20 cellular contexts compared by ENCODE assay signal in the genomic region with DNA sequence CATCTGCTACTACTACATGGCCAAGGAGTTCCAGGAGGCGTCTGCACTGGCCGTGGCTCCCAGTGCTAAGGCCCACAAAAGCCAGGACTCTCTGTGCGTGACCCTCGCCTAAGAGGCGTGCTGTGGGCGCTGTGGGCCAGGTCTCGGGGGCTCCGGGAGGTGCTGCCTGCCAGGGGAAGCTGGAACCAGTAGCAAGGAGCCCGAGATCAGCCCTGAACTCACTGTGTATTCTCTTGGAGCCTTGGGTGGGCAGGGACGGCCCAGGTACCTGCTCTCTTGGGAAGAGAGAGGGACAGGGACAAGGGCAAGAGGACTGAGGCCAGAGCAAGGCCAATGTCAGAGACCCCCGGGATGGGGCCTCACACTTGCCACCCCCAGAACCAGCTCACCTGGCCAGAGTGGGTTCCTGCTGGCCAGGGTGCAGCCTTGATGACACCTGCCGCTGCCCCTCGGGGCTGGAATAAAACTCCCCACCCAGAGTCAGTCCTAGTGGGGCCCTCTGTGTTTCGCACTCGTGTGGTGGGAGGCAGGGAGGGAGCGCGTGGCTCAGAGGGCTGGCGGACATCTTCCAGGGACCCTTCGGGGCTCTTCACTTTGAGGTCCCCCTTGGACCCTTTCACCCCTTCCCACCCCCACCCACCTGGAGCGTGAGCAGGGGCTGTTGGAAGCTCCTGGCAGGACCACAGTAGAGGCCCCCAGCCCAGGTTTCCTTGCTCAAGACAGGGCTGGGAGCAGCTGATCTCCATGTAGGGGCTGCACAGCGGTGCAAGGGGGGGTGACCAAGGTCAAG. TPM values are rescaled to one million over a fixed set of nuclear protein-coding genes. Genes with fewer than 3 reads are reported as not detected.
DNase-seq lines count a peak whose midpoint lies in the region; ATAC-seq and TF ChIP-seq lines count a peak whose summit lies in the region.
"Had no signal": no experiment of that assay in that cellular context is flagged by ENCODE, and none has a peak within 500 bp of the region (broad histone marks: within the 10 kb centered on the region; RNA-seq: fewer than 3 reads in every experiment).

No MANE protein-coding gene starts in this region.

- CTCF ChIA-PET in activated B cell treated with CpG ODN at 0.5 μM for 24 hours (lab: Charles Lee): no interaction called here
- CTCF ChIA-PET in CD8-positive, alpha-beta memory T cell (lab: Charles Lee): no interaction called here

- H3K4me1 Mint-ChIP-seq in activated B cell treated with CpG ODN at 0.5 μM for 24 hours: no peaks in the 10 kb centered on the region
- peaks cover 0 to 15% (median 8%) of the 10 kb centered on the region in 3 donors for H3K4me1 Mint-ChIP-seq in CD8-positive, alpha-beta memory T cell

- peaks cover 14% of the 10 kb centered on the region for H3K9me3 Mint-ChIP-seq in activated B cell treated with CpG ODN at 0.5 μM for 24 hours
- H3K9me3 Mint-ChIP-seq in CD8-positive, alpha-beta memory T cell: peaks cover 4 to 15% (median 10%) of the 10 kb centered on the region in 5 donors

- no peaks in the 10 kb centered on the region for H3K36me3 Mint-ChIP-seq in activated B cell treated with CpG ODN at 0.5 μM for 24 hours (ENCODE audit: low read depth)
- peaks cover 5 to 9% (median 6%) of the 10 kb centered on the region in 3 donors for H3K36me3 Mint-ChIP-seq in CD8-positive, alpha-beta memory T cell

- ATAC-seq in activated B cell treated with CpG ODN at 0.5 μM for 24 hours (ENCODE audit: low read depth) (no peak), left lung (no peak)
- ATAC-seq: CD8-positive, alpha-beta T cell; GM12878; PC-3 had no signal

- H3K27ac ChIP-seq in left lung (no peak overlapping the region), SJCRH30 (no peak overlapping the region)
- no peak overlapping the region for H3K27ac ChIP-seq in CD8-positive, alpha-beta memory T cell (ENCODE audit: low read depth, low read length)
- H3K27ac ChIP-seq: KMS-11 had no signal

- H3K27ac Mint-ChIP-seq in activated B cell treated with CpG ODN at 0.5 μM for 24 hours: no peak overlapping the region
- no peak overlapping the region for H3K27ac Mint-ChIP-seq in CD8-positive, alpha-beta memory T cell
- H3K27ac Mint-ChIP-seq: CD8-positive, alpha-beta T cell had no signal

- DNase-seq in activated CD4-positive, CD25-positive, alpha-beta regulatory T cell treated with anti-CD3 and anti-CD28 coated beads, Interleukin-2, amount 50 U/mL, for 72 hours: peak; percentile 7
- DNase-seq in activated CD4-positive, CD25-positive, alpha-beta regulatory T cell (lab: John Stamatoyannopoulos, UW): no peak
- peak; percentile 8 for DNase-seq in activated B cell treated with CpG ODN at 0.5 μM for 24 hours
- DNase-seq in left lung: peak; percentile 21 to 60
- peak; percentile 72 for DNase-seq in posterior vena cava (ENCODE audit: low spot score)
- DNase-seq in SJCRH30: no peak
- no peak for DNase-seq in CD8-positive, alpha-beta memory T cell
- no peak for DNase-seq in NCI-H82 treated with DMSO at 0.1 percent for 48 hours (lab: John Stamatoyannopoulos, UW; ENCODE audit: unreplicated experiment)
- DNase-seq: CD8-positive, alpha-beta T cell; GDM1; NCI-H1048; NCI-H2081 treated with DMSO at 0.1 percent for 48 hours; NCI-H510A; NCI-H774; PC-3 had no signal

- H3K27me3 Mint-ChIP-seq in activated B cell treated with CpG ODN at 0.5 μM for 24 hours: no peaks in the 10 kb centered on the region
- no peaks in the 10 kb centered on the region for H3K27me3 Mint-ChIP-seq in CD8-positive, alpha-beta memory T cell

- peaks cover 0 to 11% of the 10 kb centered on the region in 2 donors for H3K4me1 ChIP-seq in left lung
- H3K4me1 ChIP-seq in SJCRH30: no peaks in the 10 kb centered on the region
- peaks cover 27% of the 10 kb centered on the region for H3K4me1 ChIP-seq in CD8-positive, alpha-beta memory T cell (ENCODE audit: insufficient read depth, low read length)
- H3K4me1 ChIP-seq: HAP-1 had no signal

- no peak overlapping the region for H3K4me3 ChIP-seq in left lung
- no peak overlapping the region for H3K4me3 ChIP-seq in SJCRH30
- H3K4me3 ChIP-seq in CD8-positive, alpha-beta memory T cell (ENCODE audit: low read length): no peak overlapping the region
- H3K4me3 ChIP-seq: GM12878, HAP-1 had no signal

- H3K36me3 ChIP-seq in left lung (peaks cover 0 to 17% of the 10 kb centered on the region in 2 donors), SJCRH30 (no peaks in the 10 kb centered on the region)
- H3K36me3 ChIP-seq in CD8-positive, alpha-beta memory T cell (ENCODE audit: insufficient read depth, low read length): no peaks in the 10 kb centered on the region
- H3K36me3 ChIP-seq: HAP-1 had no signal

- no peak overlapping the region for H3K4me3 Mint-ChIP-seq in activated B cell treated with CpG ODN at 0.5 μM for 24 hours
- H3K4me3 Mint-ChIP-seq in CD8-positive, alpha-beta memory T cell: no peak overlapping the region
- H3K4me3 Mint-ChIP-seq: CD8-positive, alpha-beta T cell had no signal

- H3K27me3 ChIP-seq in left lung (peaks cover 0 to 14% of the 10 kb centered on the region in 2 donors), SJCRH30 (no peaks in the 10 kb centered on the region)
- no peaks in the 10 kb centered on the region for H3K27me3 ChIP-seq in CD8-positive, alpha-beta memory T cell (ENCODE audit: insufficient read depth, low read length, poor library complexity, severe bottlenecking)

- intact Hi-C loops in activated B cell treated with CpG ODN at 0.5 μM for 24 hours (cut with micrococcal nuclease): no loop called here
- intact Hi-C loops in left lung (cut with DNase I): no loop called here
- intact Hi-C loops in posterior vena cava (cut with DNase I): loop anchor here in 1 of 2 donors (2.0 kb wide), 1 partner anchor 570 kb away; no protein-coding TSS in a partner anchor

- TF ChIP-seq CTCF in activated B cell treated with CpG ODN at 0.5 μM for 24 hours (IDR thresholded peaks at IDR 0.05) (no peak), left lung (IDR thresholded peaks at IDR 0.05) (no peak)

- H3K9me3 ChIP-seq in left lung: peaks cover 0 to 20% of the 10 kb centered on the region in 2 donors
- H3K9me3 ChIP-seq in SJCRH30 (replicated peaks): peaks cover 11% of the 10 kb centered on the region
- peaks cover 4% of the 10 kb centered on the region for H3K9me3 ChIP-seq in CD8-positive, alpha-beta memory T cell (ENCODE audit: low read length)

- POLR2A ChIA-PET in activated B cell treated with CpG ODN at 0.5 μM for 24 hours (lab: Charles Lee): no interaction called here
- POLR2A ChIA-PET in CD8-positive, alpha-beta memory T cell (lab: Charles Lee): no interaction called here

RNA-seq across cellular contexts. Expression of gene GPR35, which starts 5.7 kb away (rescaled TPM):
- total RNA-seq in activated B cell treated with CpG ODN at 0.5 μM for 24 hours (1.6 TPM in 2 replicates), left lung (1 to 10 TPM; 1.1 to 6.0 TPM), posterior vena cava (1 to 10 TPM; 1.2 to 1.8 TPM)
- total RNA-seq in SJCRH30 (2014; rRNA removed; shearing (Covaris generic)): 0.04 and 0.30 TPM in 2 replicates
- 1 to 10 TPM; 8.4 to 9.0 TPM for total RNA-seq in CD8-positive, alpha-beta memory T cell
- polyA plus RNA-seq in CD8-positive, alpha-beta memory T cell: 1.9 TPM

RNA-seq across cellular contexts. Expression of gene CAPN10, which starts 44.4 kb away (rescaled TPM):
- total RNA-seq in activated B cell treated with CpG ODN at 0.5 μM for 24 hours (55.2 and 61.8 TPM in 2 replicates), left lung (10 to 100 TPM; 31.2 to 31.9 TPM), posterior vena cava (10 to 100 TPM; 18.6 to 22.6 TPM)
- total RNA-seq in SJCRH30 (2014; rRNA removed; shearing (Covaris generic)): 23.1 and 27.4 TPM in 2 replicates
- 10 to 100 TPM; 36.1 to 40.5 TPM for total RNA-seq in CD8-positive, alpha-beta memory T cell
- polyA plus RNA-seq in CD8-positive, alpha-beta memory T cell: 19.5 TPM

RNA-seq across cellular contexts. Expression of gene AQP12B, which starts 51.7 kb away (rescaled TPM):
- total RNA-seq in activated B cell treated with CpG ODN at 0.5 μM for 24 hours (not detected in 2 replicates), left lung (not detected), posterior vena cava (under 1 TPM in 1 of 2 donors, not detected in 1; 0.19 TPM)
- total RNA-seq in SJCRH30 (2014; rRNA removed; shearing (Covaris generic)): not detected in 2 replicates
- total RNA-seq in CD8-positive, alpha-beta memory T cell: not detected
- not detected for polyA plus RNA-seq in CD8-positive, alpha-beta memory T cell
- total RNA-seq: CD8-positive, alpha-beta T cell; GM12878; MCF 10A; PC-3 had no signal
- polyA plus RNA-seq: BJ, GM12878 had no signal

Comparison
In these comparisons a context has a peak if more than half of its experiments do, and no peak if none do; other contexts are left out.
1. DNase-seq: peak in activated CD4-positive, CD25-positive, alpha-beta regulatory T cell treated with anti-CD3 and anti-CD28 coated beads, Interleukin-2, amount 50 U/mL, for 72 hours (single experiment), activated B cell treated with CpG ODN at 0.5 μM for 24 hours (single experiment), left lung (2 of 2) and posterior vena cava (single experiment); none in activated CD4-positive, CD25-positive, alpha-beta regulatory T cell (0 of 4), SJCRH30 (0 of 2), CD8-positive, alpha-beta memory T cell (0 of 5) and NCI-H82 treated with DMSO at 0.1 percent for 48 hours (single experiment).